Comparison of ENCODE assay signal across 8 cellular contexts in the genomic region with DNA sequence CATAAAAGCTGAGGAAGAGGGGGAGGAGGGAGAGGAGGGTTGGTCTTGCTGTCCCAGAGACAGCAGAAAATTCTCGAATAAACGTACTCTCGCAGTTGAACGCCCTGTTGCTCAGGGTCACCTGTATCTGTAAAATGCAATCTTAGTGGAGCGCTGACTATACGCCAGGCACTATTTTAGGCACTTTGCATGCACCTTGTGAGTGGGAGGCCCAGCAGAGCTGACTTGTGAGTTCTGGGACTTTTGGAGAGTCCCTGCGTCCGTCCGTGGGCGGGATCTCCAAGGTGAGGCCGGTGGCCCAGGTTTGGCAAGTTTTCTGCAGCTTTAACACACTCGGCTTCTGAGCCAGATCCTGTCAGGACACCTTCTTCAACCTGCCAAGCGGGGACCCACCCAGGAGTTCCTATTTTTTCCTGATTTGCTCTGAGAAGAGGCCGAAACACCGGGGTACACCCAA. TPM values are rescaled to one million over a fixed set of nuclear protein-coding genes. Genes with fewer than 3 reads are reported as not detected.
DNase-seq lines count a peak whose midpoint lies in the region; ATAC-seq, FAIRE-seq and TF ChIP-seq lines count a peak whose summit lies in the region.

No MANE protein-coding gene starts in this region.

- TF ChIP-seq POLR2A in spleen (IDR thresholded peaks at IDR 0.05), result no peak

- peak overlapping the region; percentile 60; the same call in 1 of the 2 replicates for H3K4me3 ChIP-seq in iPS DF 6.9 (ENCODE audit: low read length)
- H3K4me3 ChIP-seq in spleen, result peak overlapping the region; percentile 31 to 74 (median 50)

- ATAC-seq in GM19025 (IDR thresholded peaks at IDR 0.05; ENCODE audit: low read depth, unreplicated experiment) (peak; percentile 13), HG03159 (IDR thresholded peaks at IDR 0.05; ENCODE audit: unreplicated experiment) (peak; percentile 15), GM18858 (IDR thresholded peaks at IDR 0.05; ENCODE audit: unreplicated experiment) (no peak)
- ATAC-seq in activated T-cell treated with anti-CD3 and anti-CD28 coated beads, Interleukin-2, amount 50 U/mL, for 72 hours (replicated peaks in 1 of 2), result peak; percentile 18 to 25

- peaks cover 14% of the 10 kb centered on the region for H3K4me1 Mint-ChIP-seq in activated T-cell treated with anti-CD3 and anti-CD28 coated beads, Interleukin-2, amount 50 U/mL, for 72 hours (ENCODE audit: low read depth)

- H3K4me1 ChIP-seq in iPS DF 6.9 (ENCODE audit: control insufficient read depth, insufficient read depth, low read length) (peaks cover 14% of the 10 kb centered on the region), spleen (peaks cover 10 to 39% (median 25%) of the 10 kb centered on the region in 6 donors)

- WGBS in iPS DF 6.9 (ENCODE audit: insufficient coverage, insufficient read length), result no CpG with 5 or more reads among the region's 15 CpGs
- WGBS in spleen, 5 donors, result 28 to 52% (median 35%) methylated on average over 15 of the region's 15 CpGs

- intact Hi-C loops in spleen (cut with DNase I; ENCODE audit: low total_unique reads), result loop anchor here (5.0 kb wide), 1 partner anchor 211 kb away; no protein-coding TSS in a partner anchor

- H3K9me3 ChIP-seq in iPS DF 6.9 (ENCODE audit: control insufficient read depth, insufficient read depth, low read length) (no peaks in the 10 kb centered on the region), spleen (no peaks in the 10 kb centered on the region)

- TF ChIP-seq CTCF in spleen (IDR thresholded peaks at IDR 0.05 in 8 of 11, conservative IDR thresholded peaks at IDR 0.05 in 3 of 11), result no peak

- peak; percentile 53 to 59 for DNase-seq in activated T-cell treated with anti-CD3 and anti-CD28 coated beads, Interleukin-2, amount 50 U/mL, for 72 hours
- no peak for DNase-seq in iPS DF 6.9 (ENCODE audit: low read depth, low spot score)
- DNase-seq in spleen, result peak; percentile 79
- DNase-seq in effector CD4-positive, alpha-beta T cell, result no peak
- DNase-seq in HTR-8/SVneo (ENCODE audit: insufficient read length, low spot score), result no peak

- no peak for FAIRE-seq in HTR-8/SVneo (lab: Jason Lieb, UNC)

- H3K27ac ChIP-seq in iPS DF 6.9 (ENCODE audit: low read length) (no peak overlapping the region), spleen (peak overlapping the region in 7 of 8 donors; percentile 54 to 87 (median 80))

- H3K4me3 Mint-ChIP-seq in activated T-cell treated with anti-CD3 and anti-CD28 coated beads, Interleukin-2, amount 50 U/mL, for 72 hours, result peak overlapping the region; percentile 86 to 88

- H3K27me3 Mint-ChIP-seq in activated T-cell treated with anti-CD3 and anti-CD28 coated beads, Interleukin-2, amount 50 U/mL, for 72 hours (ENCODE audit: low read depth), result peaks cover 52% of the 10 kb centered on the region

- no peaks in the 10 kb centered on the region for H3K36me3 Mint-ChIP-seq in activated T-cell treated with anti-CD3 and anti-CD28 coated beads, Interleukin-2, amount 50 U/mL, for 72 hours (ENCODE audit: insufficient read depth in 2 of 2)

- no peaks in the 10 kb centered on the region for H3K27me3 ChIP-seq in iPS DF 6.9 (ENCODE audit: control insufficient read depth, insufficient read depth, low read length)
- H3K27me3 ChIP-seq in spleen (replicated peaks in 1 of 7), result peaks cover 0 to 62% (median 0%) of the 10 kb centered on the region in 7 donors

- H3K9me3 Mint-ChIP-seq in activated T-cell treated with anti-CD3 and anti-CD28 coated beads, Interleukin-2, amount 50 U/mL, for 72 hours, result no peaks in the 10 kb centered on the region

- H3K36me3 ChIP-seq in iPS DF 6.9 (ENCODE audit: control insufficient read depth, insufficient read depth, low read length) (no peaks in the 10 kb centered on the region), spleen (no peaks in the 10 kb centered on the region)

- H3K27ac Mint-ChIP-seq in activated T-cell treated with anti-CD3 and anti-CD28 coated beads, Interleukin-2, amount 50 U/mL, for 72 hours, result peak overlapping the region; percentile 43

RNA-seq across cellular contexts. Expression of gene PLEKHG6, which starts 32.5 kb away (rescaled TPM):
- not detected for total RNA-seq in activated T-cell treated with anti-CD3 and anti-CD28 coated beads, Interleukin-2, amount 50 U/mL, for 72 hours
- total RNA-seq in spleen, result 1 to 10 TPM in 1 of 7 donors, under 1 TPM in 2, not detected in 4; 0.19 to 1.2 (median 0.74) TPM
- under 1 TPM; 0.10 to 0.12 (median 0.11) TPM for polyA plus RNA-seq in spleen

Comparison
In these comparisons a context has a peak if more than half of its experiments do, and no peak if none do; other contexts are left out.
1. DNase-seq: peak in activated T-cell treated with anti-CD3 and anti-CD28 coated beads, Interleukin-2, amount 50 U/mL, for 72 hours (2 of 2) and spleen (single experiment); none in iPS DF 6.9 (single experiment), effector CD4-positive, alpha-beta T cell (single experiment) and HTR-8/SVneo (single experiment).